Comparison of ENCODE assay signal across 8 cellular contexts in the genomic region with DNA sequence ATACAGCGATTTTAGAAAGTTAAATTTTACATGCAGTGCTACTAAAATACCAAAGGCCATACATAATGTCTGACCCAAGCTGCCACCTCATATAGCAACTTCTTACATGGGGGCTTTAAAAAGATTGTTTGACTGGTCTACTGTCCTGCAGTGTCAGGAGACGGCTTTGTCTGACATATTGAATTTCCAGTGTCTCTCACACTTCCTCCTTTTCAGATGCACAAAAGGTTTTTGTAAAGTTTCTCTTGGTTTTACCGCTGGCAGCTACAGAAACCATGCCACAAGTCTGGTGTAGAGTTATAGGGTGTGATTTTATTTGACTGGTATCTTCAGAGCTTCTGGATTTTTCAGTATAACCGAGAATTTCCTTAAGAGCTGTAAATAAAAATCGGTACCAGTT. TPM values are rescaled to one million over a fixed set of nuclear protein-coding genes. Genes with fewer than 3 reads are reported as not detected.
DNase-seq lines count a peak whose midpoint lies in the region; ATAC-seq and TF ChIP-seq lines count a peak whose summit lies in the region.

No MANE protein-coding gene starts in this region.

- H3K9ac ChIP-seq in BLaER1, result peak overlapping the region; percentile 91
- H3K9ac ChIP-seq in Loucy (ENCODE audit: low read depth, low read length, poor library complexity, severe bottlenecking), result peak overlapping the region; percentile 61

- no peak for DNase-seq in central memory CD8-positive, alpha-beta T cell (ENCODE audit: low spot score in 2 of 2)
- no peak for DNase-seq in nephron progenitor cell
- no peak for DNase-seq in NCI-H187 treated with DMSO at 0.1 percent for 48 hours (lab: John Stamatoyannopoulos, UW)
- DNase-seq in foreskin keratinocyte, result no peak

- H4K20me1 ChIP-seq in BLaER1, result peaks cover 31% of the 10 kb centered on the region
- H4K20me1 ChIP-seq in Loucy (ENCODE audit: insufficient read depth, low read length, poor library complexity, severe bottlenecking), result peaks cover 13% of the 10 kb centered on the region

- H3K9me2 ChIP-seq in Loucy (replicated peaks; ENCODE audit: low read depth, low read length), result no peaks in the 10 kb centered on the region

- H3K27ac Mint-ChIP-seq in central memory CD8-positive, alpha-beta T cell (ENCODE audit: low read depth), result no peak overlapping the region
- H3K27ac Mint-ChIP-seq in nephron progenitor cell, result no peak overlapping the region

- peaks cover 37% of the 10 kb centered on the region for H3K4me1 ChIP-seq in BLaER1
- H3K4me1 ChIP-seq in Loucy (ENCODE audit: insufficient read depth, low read length, poor library complexity, severe bottlenecking), result peaks cover 23% of the 10 kb centered on the region
- H3K4me1 ChIP-seq in foreskin keratinocyte, result peaks cover 19% of the 10 kb centered on the region

- peak overlapping the region; percentile 92 for H3K4me2 ChIP-seq in BLaER1
- peak overlapping the region; percentile 80 for H3K4me2 ChIP-seq in Loucy (ENCODE audit: low read depth, low read length, poor library complexity, severe bottlenecking)

- peak overlapping the region; percentile 38 for H3K4me3 Mint-ChIP-seq in central memory CD8-positive, alpha-beta T cell
- peak overlapping the region; percentile 86 for H3K4me3 Mint-ChIP-seq in nephron progenitor cell

- no peaks in the 10 kb centered on the region for H3K36me3 ChIP-seq in BLaER1
- no peaks in the 10 kb centered on the region for H3K36me3 ChIP-seq in Loucy (ENCODE audit: insufficient read depth, low read length)

- no peak for ATAC-seq in central memory CD8-positive, alpha-beta T cell (replicated peaks; ENCODE audit: extremely low read depth, poor library complexity, severe bottlenecking)
- ATAC-seq in GM19455 (IDR thresholded peaks at IDR 0.05; ENCODE audit: unreplicated experiment) (no peak), foreskin keratinocyte (no peak), HG02938 (IDR thresholded peaks at IDR 0.05; ENCODE audit: unreplicated experiment) (no peak)

- H3K27ac ChIP-seq in BLaER1 (peak overlapping the region; percentile 92), foreskin keratinocyte (no peak overlapping the region)

- peaks cover 58% of the 10 kb centered on the region for H3K27me3 Mint-ChIP-seq in central memory CD8-positive, alpha-beta T cell
- H3K27me3 Mint-ChIP-seq in nephron progenitor cell (ENCODE audit: low read depth, poor library complexity), result peaks cover 9% of the 10 kb centered on the region

- no peaks in the 10 kb centered on the region for H3K9me3 Mint-ChIP-seq in central memory CD8-positive, alpha-beta T cell
- no peaks in the 10 kb centered on the region for H3K9me3 Mint-ChIP-seq in nephron progenitor cell

- peaks cover 6% of the 10 kb centered on the region for H3K4me1 Mint-ChIP-seq in central memory CD8-positive, alpha-beta T cell
- H3K4me1 Mint-ChIP-seq in nephron progenitor cell, result peaks cover 47% of the 10 kb centered on the region

- no peaks in the 10 kb centered on the region for H3K9me3 ChIP-seq in BLaER1
- H3K9me3 ChIP-seq in Loucy (ENCODE audit: insufficient read depth, low read depth, low read length), result no peaks in the 10 kb centered on the region

- TF ChIP-seq CTCF in Loucy (conservative IDR thresholded peaks at IDR 0.05; ENCODE audit: low read length) (no peak), nephron progenitor cell (IDR thresholded peaks at IDR 0.05) (no peak), foreskin keratinocyte (conservative IDR thresholded peaks at IDR 0.05) (no peak)

- H3K27me3 ChIP-seq in BLaER1 (no peaks in the 10 kb centered on the region), Loucy (ENCODE audit: insufficient read depth, low read length, poor library complexity, severe bottlenecking) (no peaks in the 10 kb centered on the region), foreskin keratinocyte (no peaks in the 10 kb centered on the region)

- H2AFZ ChIP-seq in Loucy (ENCODE audit: low read length), result peak overlapping the region; percentile 88; the same call in 1 of the 2 replicates

- peaks cover 34% of the 10 kb centered on the region for H3K79me2 ChIP-seq in Loucy (ENCODE audit: insufficient read depth, low read length)

- peak overlapping the region; percentile 93 for H3K4me3 ChIP-seq in BLaER1
- peak overlapping the region; percentile 75 for H3K4me3 ChIP-seq in Loucy (ENCODE audit: low read length, poor library complexity, severe bottlenecking)

- H3F3A ChIP-seq in Loucy (ENCODE audit: low read depth), result no peaks in the 10 kb centered on the region

- H3K36me3 Mint-ChIP-seq in central memory CD8-positive, alpha-beta T cell (ENCODE audit: insufficient read depth), result no peaks in the 10 kb centered on the region
- peaks cover 6% of the 10 kb centered on the region for H3K36me3 Mint-ChIP-seq in nephron progenitor cell (ENCODE audit: low read depth)

RNA-seq across cellular contexts. Expression of gene ASAP2, which starts 1.1 kb away (rescaled TPM):
- 57.2 and 69.3 TPM in 2 replicates for total RNA-seq in foreskin keratinocyte
- 20.8 and 21.8 TPM in 2 replicates for polyA plus RNA-seq in foreskin keratinocyte
